ENCODE assay signal across 16 cellular contexts in the genomic region with DNA sequence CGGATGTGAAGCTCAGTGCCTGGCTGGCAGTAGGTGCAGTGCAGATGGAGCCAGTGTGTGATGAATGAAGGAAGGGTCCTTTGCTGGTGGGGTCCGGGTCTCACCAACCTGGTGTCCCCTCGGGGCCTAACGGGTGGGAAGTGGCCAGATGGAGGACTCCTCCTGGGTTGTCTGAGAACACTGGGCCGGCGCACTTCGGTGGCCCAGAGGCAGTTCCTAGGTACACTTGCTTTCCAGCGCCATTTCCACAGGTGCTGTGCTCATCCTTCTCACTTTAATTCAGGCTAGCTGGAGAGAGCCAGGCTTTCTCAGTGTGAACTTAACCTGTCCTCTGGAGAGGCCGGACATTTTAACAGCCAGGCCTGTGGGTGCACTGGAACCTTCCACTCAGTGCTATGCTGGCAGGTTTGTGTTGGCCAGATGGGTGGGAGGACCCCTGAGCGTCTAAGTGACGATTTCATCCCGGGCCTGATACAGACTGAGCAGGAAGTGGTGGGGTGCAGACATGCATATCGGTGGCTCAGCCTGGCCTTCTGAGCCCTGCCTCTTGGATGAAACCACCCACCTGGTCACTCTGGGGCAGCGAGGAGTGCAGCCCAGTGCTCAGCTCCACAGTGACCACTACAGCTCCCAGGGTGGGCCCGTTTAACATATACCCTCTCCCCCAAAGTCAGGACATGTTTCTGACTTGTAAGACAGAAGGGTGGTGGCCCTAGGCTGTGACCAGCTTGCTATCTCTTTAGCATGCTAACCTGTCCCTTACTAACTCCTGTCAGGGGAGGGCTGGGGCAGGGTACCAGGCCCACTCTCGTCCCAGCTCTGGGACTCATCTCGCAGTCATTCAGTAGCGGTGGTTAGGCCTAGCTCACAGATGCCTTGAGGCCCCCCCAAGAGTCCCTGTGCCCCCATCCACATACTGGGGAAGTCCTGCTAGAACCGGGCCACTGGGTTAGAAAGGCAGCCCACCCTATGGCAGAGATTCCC. TPM values are rescaled to one million over a fixed set of nuclear protein-coding genes. Genes with fewer than 3 reads are reported as not detected.
DNase-seq lines count a peak whose midpoint lies in the region; ATAC-seq, FAIRE-seq and TF ChIP-seq lines count a peak whose summit lies in the region.
"Had no signal": no experiment of that assay in that cellular context is flagged by ENCODE, and none has a peak within 500 bp of the region (broad histone marks: within the 10 kb centered on the region; RNA-seq: fewer than 3 reads in every experiment).

No MANE protein-coding gene starts in this region.

- H3K4me3 ChIP-seq in GM12878 (no peak overlapping the region), aorta (ENCODE audit: low read length in 2 of 2) (no peak overlapping the region)
- H3K4me3 ChIP-seq: upper lobe of right lung had no signal

- RAD21 ChIA-PET in GM12878 (lab: Charles Lee; ENCODE audit: unreplicated experiment): no interaction called here

- 60% methylated on average over 19 of the region's 19 CpGs for WGBS in GM12878 (ENCODE audit: insufficient coverage, insufficient replicate concordance, low lambda C conversion rate, missing lambda C conversion rate)
- 91 to 93% methylated on average over 19 of the region's 19 CpGs for WGBS in aorta, 2 donors

- intact Hi-C loops in GM12878 (cut with micrococcal nuclease; ENCODE audit: unreplicated experiment) (loop anchor here (10.0 kb wide), 1 partner anchor 45 kb away; the partner anchor contains the start of gene ENTPD6), aorta (cut with DNase I) (loop anchor here in 1 of 2 donors (5.0 kb wide), 1 partner anchor 197 kb away; no protein-coding TSS in a partner anchor)

- POLR2A ChIA-PET in GM12878 (lab: Charles Lee): no interaction called here

- H3K36me3 Mint-ChIP-seq in activated T-cell treated with anti-CD3 and anti-CD28 coated beads, Interleukin-2, amount 50 U/mL, for 24 hours (ENCODE audit: low read depth): no peaks in the 10 kb centered on the region
- no peaks in the 10 kb centered on the region for H3K36me3 Mint-ChIP-seq in activated T-cell treated with anti-CD3 and anti-CD28 coated beads, Interleukin-2, amount 50 U/mL, for 4 hours (ENCODE audit: insufficient read depth)
- no peaks in the 10 kb centered on the region for H3K36me3 Mint-ChIP-seq in stimulated activated naive B cell treated with anti-CD40 and anti-IgM and Interleukin-4, amounts not matched to agents 10 μg/mL and 1 μg/mL and 100 μg/mL, for 72 hours
- H3K36me3 Mint-ChIP-seq: natural killer cell treated with Interleukin-12 subunit alpha and Interleukin-12 subunit beta and Interleukin-15 and Interleukin-18, amount 100 ng/mL, for 72 hours had no signal

- no peak overlapping the region for H3K4me2 ChIP-seq in GM12878 (ENCODE audit: control insufficient read depth, insufficient read depth)

- H3K36me3 ChIP-seq in GM12878 (ENCODE audit: control insufficient read depth in 2 of 2, insufficient read depth in 2 of 2, low read length in 1 of 2) (no peaks in the 10 kb centered on the region), aorta (ENCODE audit: control insufficient read depth in 1 of 2, insufficient read depth in 2 of 2, low read length in 1 of 2) (no peaks in the 10 kb centered on the region)
- H3K36me3 ChIP-seq: upper lobe of right lung had no signal

- FAIRE-seq in GM12878 (lab: Jason Lieb, UNC): no peak
- FAIRE-seq: frontal cortex, kidney had no signal

- TF ChIP-seq CTCF in GM12878 (IDR thresholded peaks at IDR 0.05 in 2 of 3, conservative IDR thresholded peaks at IDR 0.05 in 1 of 3; ENCODE audit: control insufficient read depth in 2 of 3, extremely low read depth in 1 of 3, insufficient read depth in 1 of 3, low read depth in 3 of 3, low read length in 3 of 3): no peak

- CTCF ChIA-PET in GM12878 (lab: Yijun Ruan, JAX): no interaction called here

- peak overlapping the region; percentile 97 for H3K27ac Mint-ChIP-seq in activated T-cell treated with anti-CD3 and anti-CD28 coated beads, Interleukin-2, amount 50 U/mL, for 24 hours
- peak overlapping the region; percentile 82 for H3K27ac Mint-ChIP-seq in stimulated activated naive B cell treated with anti-CD40 and anti-IgM and Interleukin-4, amounts not matched to agents 10 μg/mL and 1 μg/mL and 100 μg/mL, for 72 hours
- H3K27ac Mint-ChIP-seq: T-helper 17 cell had no signal

- H3K27me3 ChIP-seq in GM12878 (replicated peaks in 1 of 2; ENCODE audit: control insufficient read depth in 2 of 2, insufficient read depth in 2 of 2, low read length in 1 of 2) (no peaks in the 10 kb centered on the region), aorta (ENCODE audit: control insufficient read depth in 1 of 2, insufficient read depth in 2 of 2, low read length in 1 of 2) (no peaks in the 10 kb centered on the region)
- H3K27me3 ChIP-seq: upper lobe of right lung had no signal

- DNase-seq in activated T-cell treated with anti-CD3 and anti-CD28 coated beads, Interleukin-2, amount 50 U/mL, for 24 hours: no peak
- no peak for DNase-seq in activated T-cell treated with anti-CD3 and anti-CD28 coated beads, Interleukin-2, amount 50 U/mL, for 4 hours
- no peak for DNase-seq in GM12878 (ENCODE audit: low read depth, low spot score)
- no peak for DNase-seq in stimulated activated naive B cell treated with anti-CD40 and anti-IgM and Interleukin-4, amounts not matched to agents 10 μg/mL and 1 μg/mL and 100 μg/mL, for 72 hours
- DNase-seq in ureter (ENCODE audit: low spot score): no peak
- no peak for DNase-seq in aorta
- no peak for DNase-seq in cerebellum (ENCODE audit: low spot score)
- DNase-seq: EL, KG1, kidney, NCI-H2081 treated with DMSO at 0.1 percent for 48 hours, T-helper 17 cell, upper lobe of right lung had no signal

- H4K20me1 ChIP-seq in GM12878 (ENCODE audit: control insufficient read depth, insufficient read depth): 0 out of 2 replicates have a peak, but pooled peaks cover 2% of the 10 kb centered on the region

- TF ChIP-seq RAD21 in GM12878 (IDR thresholded peaks at IDR 0.05; ENCODE audit: insufficient read depth, low read depth, low read length): no peak

- H3K27ac ChIP-seq in GM12878 (ENCODE audit: control insufficient read depth, insufficient read depth) (no peak overlapping the region), aorta (ENCODE audit: low read depth in 1 of 2, low read length in 2 of 2) (no peak overlapping the region)
- H3K27ac ChIP-seq: upper lobe of right lung had no signal

- H3K9me3 Mint-ChIP-seq in activated T-cell treated with anti-CD3 and anti-CD28 coated beads, Interleukin-2, amount 50 U/mL, for 24 hours: no peaks in the 10 kb centered on the region
- H3K9me3 Mint-ChIP-seq in activated T-cell treated with anti-CD3 and anti-CD28 coated beads, Interleukin-2, amount 50 U/mL, for 4 hours: peaks cover 5% of the 10 kb centered on the region
- H3K9me3 Mint-ChIP-seq in stimulated activated naive B cell treated with anti-CD40 and anti-IgM and Interleukin-4, amounts not matched to agents 10 μg/mL and 1 μg/mL and 100 μg/mL, for 72 hours: no peaks in the 10 kb centered on the region
- H3K9me3 Mint-ChIP-seq: natural killer cell treated with Interleukin-12 subunit alpha and Interleukin-12 subunit beta and Interleukin-15 and Interleukin-18, amount 100 ng/mL, for 72 hours had no signal

- BruUV-seq in GM12878 (replicated peaks; lab: Mats Ljungman, UMichigan): no TSS peak

- no peak for TF ChIP-seq POLR2A in GM12878 (IDR thresholded peaks at IDR 0.05; ENCODE audit: low read depth, low read length)

- SMC1A ChIA-PET in GM12878 (lab: Charles Lee; ENCODE audit: uncharacterized antibody, unreplicated experiment): no interaction called here

- no peaks in the 10 kb centered on the region; the same call in 1 of the 2 replicates for H3K4me1 ChIP-seq in GM12878 (ENCODE audit: control insufficient read depth, insufficient read depth, low read length)
- H3K4me1 ChIP-seq in aorta (ENCODE audit: control insufficient read depth in 1 of 2, insufficient read depth in 2 of 2, low read length in 2 of 2): no peaks in the 10 kb centered on the region

- ATAC-seq in activated T-cell treated with anti-CD3 and anti-CD28 coated beads, Interleukin-2, amount 50 U/mL, for 4 hours: no peak
- ATAC-seq in HG03196 (IDR thresholded peaks at IDR 0.05; ENCODE audit: unreplicated experiment) (peak; percentile 44), GM12878 (peak; percentile 75), aorta (ENCODE audit: low FRiP score) (no peak)
- peak; percentile 26 to 31 for ATAC-seq in stimulated activated naive B cell treated with anti-CD40 and anti-IgM and Interleukin-4, amounts not matched to agents 10 μg/mL and 1 μg/mL and 100 μg/mL, for 72 hours (replicated peaks)
- ATAC-seq: natural killer cell treated with Interleukin-12 subunit alpha and Interleukin-12 subunit beta and Interleukin-15 and Interleukin-18, amount 100 ng/mL, for 72 hours; T-helper 17 cell; upper lobe of right lung had no signal

- H3K9me3 ChIP-seq in GM12878 (replicated peaks; ENCODE audit: control insufficient read depth, insufficient read depth, low read length): no peaks in the 10 kb centered on the region
- no peaks in the 10 kb centered on the region for H3K9me3 ChIP-seq in aorta (ENCODE audit: control insufficient read depth, low read length)
- H3K9me3 ChIP-seq: upper lobe of right lung had no signal

- peaks cover 31% of the 10 kb centered on the region for H3K4me1 Mint-ChIP-seq in activated T-cell treated with anti-CD3 and anti-CD28 coated beads, Interleukin-2, amount 50 U/mL, for 24 hours (ENCODE audit: low read depth)
- peaks cover 20% of the 10 kb centered on the region for H3K4me1 Mint-ChIP-seq in activated T-cell treated with anti-CD3 and anti-CD28 coated beads, Interleukin-2, amount 50 U/mL, for 4 hours (ENCODE audit: low read depth)
- H3K4me1 Mint-ChIP-seq in stimulated activated naive B cell treated with anti-CD40 and anti-IgM and Interleukin-4, amounts not matched to agents 10 μg/mL and 1 μg/mL and 100 μg/mL, for 72 hours: peaks cover 6% of the 10 kb centered on the region in 2 donors

- H3K9ac ChIP-seq in GM12878 (ENCODE audit: control insufficient read depth, insufficient read depth, low read length): no peak overlapping the region

- no peak overlapping the region for H2AFZ ChIP-seq in GM12878 (ENCODE audit: control insufficient read depth, low read depth, low read length)

- no peak overlapping the region for H3K4me3 Mint-ChIP-seq in activated T-cell treated with anti-CD3 and anti-CD28 coated beads, Interleukin-2, amount 50 U/mL, for 24 hours
- no peak overlapping the region for H3K4me3 Mint-ChIP-seq in activated T-cell treated with anti-CD3 and anti-CD28 coated beads, Interleukin-2, amount 50 U/mL, for 4 hours
- H3K4me3 Mint-ChIP-seq in stimulated activated naive B cell treated with anti-CD40 and anti-IgM and Interleukin-4, amounts not matched to agents 10 μg/mL and 1 μg/mL and 100 μg/mL, for 72 hours: no peak overlapping the region
- H3K4me3 Mint-ChIP-seq: natural killer cell treated with Interleukin-12 subunit alpha and Interleukin-12 subunit beta and Interleukin-15 and Interleukin-18, amount 100 ng/mL, for 72 hours; T-helper 17 cell had no signal

- TF ChIP-seq EP300 in GM12878 (IDR thresholded peaks at IDR 0.05; ENCODE audit: borderline replicate concordance in 1 of 2, control insufficient read depth in 1 of 2, low read depth in 2 of 2, low read length in 2 of 2): no peak

- in situ Hi-C loops in GM12878 (cut with MboI): no loop called here

- H3K79me2 ChIP-seq in GM12878 (ENCODE audit: control insufficient read depth, insufficient read depth, low read length): no peaks in the 10 kb centered on the region

- H3K27me3 Mint-ChIP-seq in activated T-cell treated with anti-CD3 and anti-CD28 coated beads, Interleukin-2, amount 50 U/mL, for 24 hours: peaks cover 26% of the 10 kb centered on the region
- H3K27me3 Mint-ChIP-seq in activated T-cell treated with anti-CD3 and anti-CD28 coated beads, Interleukin-2, amount 50 U/mL, for 4 hours (ENCODE audit: low read depth): peaks cover 13% of the 10 kb centered on the region
- peaks cover 26 to 53% of the 10 kb centered on the region in 2 donors for H3K27me3 Mint-ChIP-seq in stimulated activated naive B cell treated with anti-CD40 and anti-IgM and Interleukin-4, amounts not matched to agents 10 μg/mL and 1 μg/mL and 100 μg/mL, for 72 hours

RNA-seq across cellular contexts. Expression of gene PYGB, which starts 8.2 kb away (rescaled TPM):
- 10 to 100 TPM; 32.5 to 37.6 (median 34.6) TPM for total RNA-seq in activated T-cell treated with anti-CD3 and anti-CD28 coated beads, Interleukin-2, amount 50 U/mL, for 4 hours
- total RNA-seq in GM12878 (2013; cell fraction: nucleolus; rRNA removed): 20.7 and 24.5 TPM in 2 replicates
- total RNA-seq in GM12878 (2014; rRNA removed): 24.6 and 27.4 TPM in 2 replicates
- total RNA-seq in GM12878 (2014; rRNA removed; fragmentation: Illumina TruSeq; extraction: Trizol): 14.2 and 16.1 TPM in 2 replicates
- 31.0 and 33.5 TPM in 2 replicates for total RNA-seq in GM12878 (2021)
- polyA plus RNA-seq in GM12878 (2011; ENCODE audit: low read depth): 7.2 TPM
- 6.1 and 11.9 TPM in 2 replicates for polyA plus RNA-seq in GM12878 (2011; rRNA removed)
- polyA plus RNA-seq in GM12878 (2011; cell fraction: cytosol; rRNA removed): 13.5 and 17.8 TPM in 2 replicates
- 43.6 and 56.0 TPM in 2 replicates for polyA plus RNA-seq in GM12878 (2011; cell fraction: nucleus; rRNA removed)
- 16.2 and 16.9 TPM in 2 replicates for polyA plus RNA-seq in GM12878 (2012)
- 8.0 and 17.4 TPM in 2 replicates for polyA plus RNA-seq in GM12878 (2014; fragmentation: Illumina TruSeq; extraction: Trizol)
- 1 to 10 TPM in 1 of 2 experiments, under 1 TPM in 1; 0.34 to 1.3 TPM for polyA plus RNA-seq in GM12878 (2014; fragmentation: Nextera tagmentation; extraction: Ambion mirVana)
- polyA plus RNA-seq in GM12878 (2014; rRNA removed): 26.2 and 31.8 TPM in 2 replicates
- polyA plus RNA-seq in GM12878 (2016; fragmentation: Nextera tagmentation; extraction: Ambion mirVana): 10 to 100 TPM; 26.2 to 27.6 TPM
- polyA minus RNA-seq in GM12878 (2011; rRNA and poly(A)+ RNA removed): 12.4 and 20.2 TPM in 2 replicates
- polyA minus RNA-seq in GM12878 (2011; cell fraction: cytosol; rRNA and poly(A)+ RNA removed): 8.2 and 9.7 TPM in 2 replicates
- 9.7 and 15.8 TPM in 2 replicates for polyA minus RNA-seq in GM12878 (2011; cell fraction: nucleus; rRNA and poly(A)+ RNA removed)
- total RNA-seq in ureter: 109 TPM
- 10 to 100 TPM; 92.8 to 95.2 TPM for total RNA-seq in aorta
- 100 to 1,000 TPM in 1 of 2 donors, 10 to 100 TPM in 1; 37.9 to 143 TPM for polyA plus RNA-seq in aorta
- total RNA-seq in cerebellum: 61.5 TPM

RNA-seq across cellular contexts. Expression of gene ENTPD6, which starts 44.2 kb away (rescaled TPM):
- 10 to 100 TPM; 43.4 to 51.2 (median 47.1) TPM for total RNA-seq in activated T-cell treated with anti-CD3 and anti-CD28 coated beads, Interleukin-2, amount 50 U/mL, for 4 hours
- total RNA-seq in GM12878 (2013; cell fraction: nucleolus; rRNA removed): 54.2 and 56.0 TPM in 2 replicates
- 36.8 and 38.0 TPM in 2 replicates for total RNA-seq in GM12878 (2014; rRNA removed)
- total RNA-seq in GM12878 (2014; rRNA removed; fragmentation: Illumina TruSeq; extraction: Trizol): 20.9 and 22.9 TPM in 2 replicates
- total RNA-seq in GM12878 (2021): 40.1 and 45.4 TPM in 2 replicates
- 19.3 TPM for polyA plus RNA-seq in GM12878 (2011; ENCODE audit: low read depth)
- polyA plus RNA-seq in GM12878 (2011; rRNA removed): 24.7 and 35.3 TPM in 2 replicates
- 43.7 and 53.1 TPM in 2 replicates for polyA plus RNA-seq in GM12878 (2011; cell fraction: cytosol; rRNA removed)
- 205 and 210 TPM in 2 replicates for polyA plus RNA-seq in GM12878 (2011; cell fraction: nucleus; rRNA removed)
- polyA plus RNA-seq in GM12878 (2012): 33.6 and 34.7 TPM in 2 replicates
- 11.7 and 19.2 TPM in 2 replicates for polyA plus RNA-seq in GM12878 (2014; fragmentation: Illumina TruSeq; extraction: Trizol)
- polyA plus RNA-seq in GM12878 (2014; fragmentation: Nextera tagmentation; extraction: Ambion mirVana): 1 to 10 TPM in 1 of 2 experiments, under 1 TPM in 1; 0.53 to 2.5 TPM
- polyA plus RNA-seq in GM12878 (2014; rRNA removed): 36.8 and 42.1 TPM in 2 replicates
- polyA plus RNA-seq in GM12878 (2016; fragmentation: Nextera tagmentation; extraction: Ambion mirVana): 10 to 100 TPM; 29.6 to 32.7 TPM
- 27.4 and 36.6 TPM in 2 replicates for polyA minus RNA-seq in GM12878 (2011; rRNA and poly(A)+ RNA removed)
- 11.8 and 14.1 TPM in 2 replicates for polyA minus RNA-seq in GM12878 (2011; cell fraction: cytosol; rRNA and poly(A)+ RNA removed)
- 22.6 and 34.5 TPM in 2 replicates for polyA minus RNA-seq in GM12878 (2011; cell fraction: nucleus; rRNA and poly(A)+ RNA removed)
- total RNA-seq in ureter: 53.3 TPM
- total RNA-seq in aorta: 10 to 100 TPM; 68.8 to 69.8 TPM
- 100 to 1,000 TPM in 1 of 2 donors, 10 to 100 TPM in 1; 25.5 to 111 TPM for polyA plus RNA-seq in aorta
- 38.0 TPM for total RNA-seq in cerebellum

Comparison
In these comparisons a context has a peak if more than half of its experiments do, and no peak if none do; other contexts are left out.
1. ATAC-seq: peak in HG03196 (single experiment), GM12878 (single experiment) and stimulated activated naive B cell treated with anti-CD40 and anti-IgM and Interleukin-4, amounts not matched to agents 10 μg/mL and 1 μg/mL and 100 μg/mL, for 72 hours (2 of 2); none in activated T-cell treated with anti-CD3 and anti-CD28 coated beads, Interleukin-2, amount 50 U/mL, for 4 hours (0 of 2) and aorta (single experiment).